12 cellular contexts compared by ENCODE assay signal in genomic region chr2:29209551-29209950, GRCh38.
DNase-seq lines count a peak whose midpoint lies in the region; TF ChIP-seq lines count a peak whose summit lies in the region.
"Had no signal": no experiment of that assay in that cellular context is flagged by ENCODE, and none has a peak within 500 bp of the region (broad histone marks: within the 10 kb centered on the region; RNA-seq: fewer than 3 reads in every experiment).

No MANE protein-coding gene starts in this region.

- BruUV-seq in PC-9 (replicated peaks; lab: Mats Ljungman, UMichigan): no TSS peak

- peak; percentile 4 for DNase-seq in CD14-positive monocyte (ENCODE audit: low spot score)
- DNase-seq in RWPE1 (ENCODE audit: low spot score): peak; percentile 43
- peak; percentile 27 for DNase-seq in epithelial cell of esophagus (ENCODE audit: low read depth)
- peak; percentile 28 for DNase-seq in spleen
- no peak for DNase-seq in SK-N-DZ (ENCODE audit: low spot score)
- DNase-seq in sigmoid colon: no peak
- DNase-seq in PC-9: no peak
- DNase-seq: 8988T; CD8-positive, alpha-beta T cell; COR-L47; H9 had no signal

- TF ChIP-seq CTCF in CD14-positive monocyte (IDR thresholded peaks at IDR 0.05) (no peak), RWPE1 (conservative IDR thresholded peaks at IDR 0.05; ENCODE audit: low read depth) (no peak), epithelial cell of esophagus (IDR thresholded peaks at IDR 0.05; ENCODE audit: insufficient read depth, low read depth, low read length, missing control alignments) (no peak), spleen (IDR thresholded peaks at IDR 0.05 in 8 of 11, conservative IDR thresholded peaks at IDR 0.05 in 3 of 11) (no peak), sigmoid colon (IDR thresholded peaks at IDR 0.05) (no peak), PC-9 (conservative IDR thresholded peaks at IDR 0.05) (no peak)

- POLR2A ChIA-PET in RWPE1 (lab: Yijun Ruan, JAX; ENCODE audit: low non-redundant PET): no interaction called here
- POLR2A ChIA-PET in PC-9 (lab: Charles Lee; ENCODE audit: unreplicated experiment): no interaction called here

- H3K4me3 Mint-ChIP-seq in CD14-positive monocyte: no peak overlapping the region
- H3K4me3 Mint-ChIP-seq: CD8-positive, alpha-beta T cell; H9 had no signal

- H3F3A ChIP-seq in PC-9 (ENCODE audit: insufficient read depth, low read depth): no peaks in the 10 kb centered on the region; the same call in 1 of the 2 replicates

- no peaks in the 10 kb centered on the region for H3K36me3 Mint-ChIP-seq in CD14-positive monocyte

- no peak overlapping the region for H3K4me2 ChIP-seq in PC-9
- H3K4me2 ChIP-seq: BLaER1 had no signal

- H3K27ac ChIP-seq in RWPE1 (no peak overlapping the region), spleen (no peak overlapping the region), sigmoid colon (no peak overlapping the region), PC-9 (no peak overlapping the region)
- H3K27ac ChIP-seq: BLaER1 had no signal

- peak overlapping the region in 1 of 7 donors; percentile 47 for H3K27ac Mint-ChIP-seq in CD14-positive monocyte
- H3K27ac Mint-ChIP-seq: CD8-positive, alpha-beta T cell; H9 had no signal

- H3K4me1 ChIP-seq in spleen (peaks cover 0 to 4% (median 0%) of the 10 kb centered on the region in 6 donors), sigmoid colon (no peaks in the 10 kb centered on the region), PC-9 (replicated peaks; ENCODE audit: insufficient read depth) (no peaks in the 10 kb centered on the region)

- no peak for TF ChIP-seq EP300 in sigmoid colon (IDR thresholded peaks at IDR 0.05)

- intact Hi-C loops in CD14-positive monocyte (cut with micrococcal nuclease): no loop called here
- intact Hi-C loops in spleen (cut with DNase I; ENCODE audit: low total_unique reads): no loop called here
- intact Hi-C loops in sigmoid colon (cut with DNase I): no loop called here
- intact Hi-C loops in PC-9 (cut with micrococcal nuclease; ENCODE audit: unreplicated experiment): no loop called here

- no peak overlapping the region for H2AFZ ChIP-seq in PC-9

- peaks cover 4 to 9% (median 6%) of the 10 kb centered on the region in 3 donors for H3K27me3 Mint-ChIP-seq in CD14-positive monocyte (ENCODE audit: low read depth in 3 of 3)

- H3K4me3 ChIP-seq in epithelial cell of esophagus (ENCODE audit: low read length) (no peak overlapping the region), spleen (no peak overlapping the region), sigmoid colon (no peak overlapping the region), PC-9 (no peak overlapping the region)
- H3K4me3 ChIP-seq: BLaER1 had no signal

- TF ChIP-seq POLR2A in spleen (IDR thresholded peaks at IDR 0.05): no peak
- TF ChIP-seq POLR2A in sigmoid colon (IDR thresholded peaks at IDR 0.05): no peak

- H3K36me3 ChIP-seq in spleen: peaks cover 0 to 7% (median 0%) of the 10 kb centered on the region in 6 donors
- H3K36me3 ChIP-seq in sigmoid colon: no peaks in the 10 kb centered on the region
- H3K36me3 ChIP-seq in PC-9 (ENCODE audit: low read depth): no peaks in the 10 kb centered on the region
- H3K36me3 ChIP-seq: BLaER1 had no signal

- H3K27me3 ChIP-seq in spleen (replicated peaks in 1 of 7): no peaks in the 10 kb centered on the region
- no peaks in the 10 kb centered on the region for H3K27me3 ChIP-seq in sigmoid colon
- no peaks in the 10 kb centered on the region for H3K27me3 ChIP-seq in PC-9 (ENCODE audit: insufficient read depth, low read depth)
- H3K27me3 ChIP-seq: BLaER1 had no signal

- H3K9me3 ChIP-seq in spleen (no peaks in the 10 kb centered on the region), sigmoid colon (no peaks in the 10 kb centered on the region), PC-9 (ENCODE audit: insufficient read depth, low read depth) (no peaks in the 10 kb centered on the region)
- H3K9me3 ChIP-seq: BLaER1 had no signal

- 84 to 95% (median 87%) methylated on average over 5 of the region's 5 CpGs for WGBS in spleen, 5 donors
- 90 to 92% methylated on average over 5 of the region's 5 CpGs for WGBS in sigmoid colon, 2 donors

- no peaks in the 10 kb centered on the region for H3K79me2 ChIP-seq in PC-9 (ENCODE audit: low read depth)

- H3K9me3 Mint-ChIP-seq in CD14-positive monocyte: no peaks in the 10 kb centered on the region
- H3K9me3 Mint-ChIP-seq: CD8-positive, alpha-beta T cell; H9 had no signal

- no peaks in the 10 kb centered on the region for H4K20me1 ChIP-seq in PC-9 (ENCODE audit: insufficient read depth)
- H4K20me1 ChIP-seq: BLaER1 had no signal

- CTCF ChIA-PET in RWPE1 (lab: Yijun Ruan, JAX) (no interaction called here), PC-9 (lab: Charles Lee) (no interaction called here)

- no peaks in the 10 kb centered on the region for H3K9me2 ChIP-seq in PC-9 (ENCODE audit: insufficient read depth)

- peaks cover 3% of the 10 kb centered on the region for H3K4me1 Mint-ChIP-seq in CD14-positive monocyte

Comparison
In these comparisons a context has a peak if more than half of its experiments do, and no peak if none do; other contexts are left out.
1. DNase-seq: peak in CD14-positive monocyte (single experiment), RWPE1 (single experiment), epithelial cell of esophagus (single experiment) and spleen (single experiment); none in SK-N-DZ (single experiment), sigmoid colon (single experiment) and PC-9 (0 of 2).